ENCODE assay signal across 10 cellular contexts in genomic region chr13:105663182-105663581, GRCh38.
"Had no signal": no experiment of that assay in that cellular context is flagged by ENCODE, and none has a peak within 500 bp of the region (broad histone marks: within the 10 kb centered on the region; RNA-seq: fewer than 3 reads in every experiment).

No MANE protein-coding gene starts in this region.

- H3K4me3 Mint-ChIP-seq: GM23338, H9, HFFc6 had no signal

- FAIRE-seq: H1 had no signal

- H3K27ac Mint-ChIP-seq: GM23338, H9, HFFc6 had no signal

- H3K36me3 ChIP-seq: HAP-1 had no signal

- ATAC-seq: GM23338, HCT116 had no signal

- H3K4me1 ChIP-seq: HAP-1 had no signal

- H3K9me3 Mint-ChIP-seq: GM23338, H9 had no signal

- H3K4me3 ChIP-seq: GM23248, GM23338, HAP-1 had no signal

- H3K27ac ChIP-seq: GM23248 had no signal

- H3K9me3 ChIP-seq: HAP-1 had no signal

- H3K4me1 Mint-ChIP-seq: GM23338, H9 had no signal

- DNase-seq: GM23248, GOT3, H7, H9, HCEC 1CT, HFFc6 had no signal
